ENCODE assay signal across 17 cellular contexts in the genomic region with DNA sequence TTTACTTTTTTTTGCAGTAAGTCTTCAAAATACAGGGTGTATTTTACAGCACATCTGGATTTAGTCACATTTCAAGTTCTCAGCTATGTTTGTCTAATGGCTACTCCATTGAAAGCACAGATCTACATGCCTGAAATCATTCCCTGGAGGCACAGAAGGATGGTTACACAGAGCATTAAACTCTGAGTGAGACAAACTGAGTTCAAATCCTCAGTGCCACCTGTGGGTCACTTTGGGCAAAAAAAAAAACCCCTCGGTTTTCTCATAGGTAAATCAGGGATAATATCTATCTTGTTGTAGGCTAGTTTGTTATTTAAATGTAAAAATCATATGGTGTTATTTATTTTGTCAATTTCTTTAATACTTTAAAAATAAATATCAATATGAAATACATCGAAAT. TPM values are rescaled to one million over a fixed set of nuclear protein-coding genes. Genes with fewer than 3 reads are reported as not detected.
A peak's percentile ranks its signal among the peaks of the same experiment; 100 is the strongest.
DNase-seq lines count a peak whose midpoint lies in the region; ATAC-seq and TF ChIP-seq lines count a peak whose summit lies in the region.
"Had no signal": no experiment of that assay in that cellular context is flagged by ENCODE, and none has a peak within 500 bp of the region (broad histone marks: within the 10 kb centered on the region; RNA-seq: fewer than 3 reads in every experiment).

No MANE protein-coding gene starts in this region.

- H4K20me1 ChIP-seq in Loucy (ENCODE audit: insufficient read depth, low read length, poor library complexity, severe bottlenecking), result no peaks in the 10 kb centered on the region
- H4K20me1 ChIP-seq: BLaER1 had no signal

- no peak overlapping the region for H3K4me3 Mint-ChIP-seq in WTC11
- no peak overlapping the region for H3K4me3 Mint-ChIP-seq in neural crest cell
- H3K4me3 Mint-ChIP-seq: CD8-positive, alpha-beta T cell; T-helper 17 cell had no signal

- H3K9me2 ChIP-seq in Loucy (replicated peaks; ENCODE audit: low read depth, low read length), result no peaks in the 10 kb centered on the region

- CTCF ChIA-PET in WTC11 (lab: Charles Lee), result interaction anchor here (3.4 kb wide), 1 partner anchor 606 kb away, joined by 24 read pairs; no protein-coding TSS in a partner anchor

- H3K4me3 ChIP-seq in Loucy (ENCODE audit: low read length, poor library complexity, severe bottlenecking), result no peak overlapping the region
- H3K4me3 ChIP-seq: BLaER1, HAP-1, SJCRH30 had no signal

- intact Hi-C loops in sciatic nerve (cut with DNase I), result no loop called here

- H3K9me3 Mint-ChIP-seq in WTC11 (no peaks in the 10 kb centered on the region), neural crest cell (no peaks in the 10 kb centered on the region)
- H3K9me3 Mint-ChIP-seq: CD8-positive, alpha-beta T cell had no signal

- H3K4me2 ChIP-seq in Loucy (ENCODE audit: low read depth, low read length, poor library complexity, severe bottlenecking), result no peak overlapping the region
- H3K4me2 ChIP-seq: BLaER1 had no signal

- peaks cover 17% of the 10 kb centered on the region for H3K36me3 ChIP-seq in Loucy (ENCODE audit: insufficient read depth, low read length)
- H3K36me3 ChIP-seq: SJCRH30 had no signal

- H3K36me3 Mint-ChIP-seq in WTC11 (peaks cover 9% of the 10 kb centered on the region; the same call in 1 of the 2 replicates), neural crest cell (ENCODE audit: low read depth) (peaks cover 4% of the 10 kb centered on the region)

- H2AFZ ChIP-seq in Loucy (ENCODE audit: low read length), result no peak overlapping the region

- ATAC-seq in WTC11 (0 out of 2 replicates have a peak, but pooled peaks have one; percentile 43), sciatic nerve (no peak)
- ATAC-seq: CD8-positive, alpha-beta T cell; T-helper 17 cell had no signal

- peak; percentile 6 for TF ChIP-seq CTCF in GM10266 (IDR thresholded peaks at IDR 0.05; ENCODE audit: control insufficient read depth, insufficient read depth, low read depth, missing control alignments)
- TF ChIP-seq CTCF in Loucy (conservative IDR thresholded peaks at IDR 0.05; ENCODE audit: low read length), result peak; percentile 33; the same call in 1 of the 2 replicates
- no peak for TF ChIP-seq CTCF in WTC11 (IDR thresholded peaks at IDR 0.05)
- TF ChIP-seq CTCF in neural crest cell (conservative IDR thresholded peaks at IDR 0.05), result peak; percentile 24

- H3K27ac Mint-ChIP-seq in WTC11, result no peak overlapping the region
- no peak overlapping the region for H3K27ac Mint-ChIP-seq in neural crest cell (ENCODE audit: unreplicated experiment)

- no peaks in the 10 kb centered on the region for H3K79me2 ChIP-seq in Loucy (ENCODE audit: insufficient read depth, low read length)

- DNase-seq in GM10266 (ENCODE audit: extremely low spot score), result no peak
- DNase-seq in WTC11 (ENCODE audit: low spot score), result no peak
- DNase-seq in neural crest cell (ENCODE audit: low read depth, low spot score), result no peak
- DNase-seq in hepatic stellate cell (ENCODE audit: low spot score), result no peak
- DNase-seq in occipital lobe (lab: John Stamatoyannopoulos, UW), result no peak
- DNase-seq in EL, result no peak
- no peak for DNase-seq in sciatic nerve (ENCODE audit: low spot score)
- DNase-seq: CD8-positive, alpha-beta T cell; DMS79 treated with DMSO at 0.1 percent for 48 hours; GDM1; NCI-H187; SJCRH30; T-helper 17 cell had no signal

- no peaks in the 10 kb centered on the region for H3K4me1 ChIP-seq in Loucy (ENCODE audit: insufficient read depth, low read length, poor library complexity, severe bottlenecking)
- H3K4me1 ChIP-seq: BLaER1, SJCRH30 had no signal

- H3K9me3 ChIP-seq in Loucy (ENCODE audit: insufficient read depth, low read depth, low read length), result no peaks in the 10 kb centered on the region
- H3K9me3 ChIP-seq: BLaER1, HAP-1, SJCRH30 had no signal

- no peaks in the 10 kb centered on the region for H3F3A ChIP-seq in Loucy (ENCODE audit: low read depth)

- H3K27me3 ChIP-seq in Loucy (ENCODE audit: insufficient read depth, low read length, poor library complexity, severe bottlenecking), result no peaks in the 10 kb centered on the region
- H3K27me3 ChIP-seq: BLaER1, SJCRH30 had no signal

- POLR2A ChIA-PET in WTC11 (lab: Charles Lee), result no interaction called here

- H3K9ac ChIP-seq in Loucy (ENCODE audit: low read depth, low read length, poor library complexity, severe bottlenecking), result no peak overlapping the region
- H3K9ac ChIP-seq: BLaER1 had no signal

- H3K27me3 Mint-ChIP-seq in WTC11 (ENCODE audit: low read depth) (no peaks in the 10 kb centered on the region), neural crest cell (ENCODE audit: low read depth) (peaks cover 6% of the 10 kb centered on the region)
- H3K27me3 Mint-ChIP-seq: T-helper 17 cell had no signal

- H3K4me1 Mint-ChIP-seq in WTC11 (no peaks in the 10 kb centered on the region), neural crest cell (no peaks in the 10 kb centered on the region)

TF ChIP-seq in WTC11, 78 proteins besides CTCF, POLR2A, EP300 and RAD21:
- no peak for TF ChIP-seq TP53 (CRISPR knock-in tag; IDR thresholded peaks at IDR 0.05)
- TF ChIP-seq ZNF121 (CRISPR knock-in tag; IDR thresholded peaks at IDR 0.05), result no peak
- TF ChIP-seq NFE2L1 (CRISPR knock-in tag; IDR thresholded peaks at IDR 0.05), result no peak
- TF ChIP-seq, protein P1, sequence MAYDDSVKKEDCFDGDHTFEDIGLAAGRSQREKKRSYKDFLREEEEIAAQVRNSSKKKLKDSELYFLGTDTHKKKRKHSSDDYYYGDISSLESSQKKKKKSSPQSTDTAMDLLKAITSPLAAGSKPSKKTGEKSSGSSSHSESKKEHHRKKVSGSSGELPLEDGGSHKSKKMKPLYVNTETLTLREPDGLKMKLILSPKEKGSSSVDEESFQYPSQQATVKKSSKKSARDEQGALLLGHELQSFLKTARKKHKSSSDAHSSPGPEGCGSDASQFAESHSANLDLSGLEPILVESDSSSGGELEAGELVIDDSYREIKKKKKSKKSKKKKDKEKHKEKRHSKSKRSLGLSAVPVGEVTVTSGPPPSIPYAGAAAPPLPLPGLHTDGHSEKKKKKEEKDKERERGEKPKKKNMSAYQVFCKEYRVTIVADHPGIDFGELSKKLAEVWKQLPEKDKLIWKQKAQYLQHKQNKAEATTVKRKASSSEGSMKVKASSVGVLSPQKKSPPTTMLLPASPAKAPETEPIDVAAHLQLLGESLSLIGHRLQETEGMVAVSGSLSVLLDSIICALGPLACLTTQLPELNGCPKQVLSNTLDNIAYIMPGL (CRISPR knock-in tag; IDR thresholded peaks at IDR 0.05), result no peak
- no peak for TF ChIP-seq ETV6 (CRISPR knock-in tag; IDR thresholded peaks at IDR 0.05)
- no peak for TF ChIP-seq ELF4 (CRISPR knock-in tag; IDR thresholded peaks at IDR 0.05; ENCODE audit: low read depth)
- TF ChIP-seq, protein P2, sequence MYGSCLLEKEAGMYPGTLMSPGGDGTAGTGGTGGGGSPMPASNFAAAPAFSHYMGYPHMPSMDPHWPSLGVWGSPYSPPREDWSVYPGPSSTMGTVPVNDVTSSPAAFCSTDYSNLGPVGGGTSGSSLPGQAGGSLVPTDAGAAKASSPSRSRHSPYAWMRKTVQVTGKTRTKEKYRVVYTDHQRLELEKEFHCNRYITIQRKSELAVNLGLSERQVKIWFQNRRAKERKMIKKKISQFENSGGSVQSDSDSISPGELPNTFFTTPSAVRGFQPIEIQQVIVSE (CRISPR knock-in tag; IDR thresholded peaks at IDR 0.05; ENCODE audit: borderline replicate concordance), result no peak

RNA-seq across cellular contexts. Expression of a gene that starts 7.7 kb away (rescaled TPM):
- total RNA-seq in WTC11 (2021), result 9.5 to 9.9 TPM (median 9.6 TPM) in 3 replicates
- 10.3 and 11.7 TPM in 2 replicates for total RNA-seq in neural crest cell
- 21.8 TPM for total RNA-seq in occipital lobe
- 14.1 TPM for total RNA-seq in sciatic nerve

RNA-seq across cellular contexts. Expression of a gene that starts 7.9 kb away (rescaled TPM):
- total RNA-seq in WTC11 (2021), result 34.3 to 38.2 TPM (median 37.8 TPM) in 3 replicates
- total RNA-seq in neural crest cell, result 39.4 and 40.7 TPM in 2 replicates
- total RNA-seq in occipital lobe, result 17.6 TPM
- total RNA-seq in sciatic nerve, result 30.7 TPM

RNA-seq across cellular contexts. Expression of a gene that starts 10.7 kb away (rescaled TPM):
- total RNA-seq in WTC11 (2021) (not detected in 3 replicates), neural crest cell (not detected in 2 replicates), occipital lobe (not detected), sciatic nerve (not detected)
- total RNA-seq: CD8-positive, alpha-beta T cell; NCI-H460; SJCRH30; T-helper 17 cell had no signal

RNA-seq across cellular contexts. Expression of a gene that starts 42.2 kb away (rescaled TPM):
- total RNA-seq in WTC11 (2021) (5.1 to 7.7 TPM (median 5.5 TPM) in 3 replicates), neural crest cell (5.2 and 5.9 TPM in 2 replicates), occipital lobe (9.2 TPM), sciatic nerve (7.2 TPM)
